Comparison of ENCODE assay signal across 7 cellular contexts in the genomic region with DNA sequence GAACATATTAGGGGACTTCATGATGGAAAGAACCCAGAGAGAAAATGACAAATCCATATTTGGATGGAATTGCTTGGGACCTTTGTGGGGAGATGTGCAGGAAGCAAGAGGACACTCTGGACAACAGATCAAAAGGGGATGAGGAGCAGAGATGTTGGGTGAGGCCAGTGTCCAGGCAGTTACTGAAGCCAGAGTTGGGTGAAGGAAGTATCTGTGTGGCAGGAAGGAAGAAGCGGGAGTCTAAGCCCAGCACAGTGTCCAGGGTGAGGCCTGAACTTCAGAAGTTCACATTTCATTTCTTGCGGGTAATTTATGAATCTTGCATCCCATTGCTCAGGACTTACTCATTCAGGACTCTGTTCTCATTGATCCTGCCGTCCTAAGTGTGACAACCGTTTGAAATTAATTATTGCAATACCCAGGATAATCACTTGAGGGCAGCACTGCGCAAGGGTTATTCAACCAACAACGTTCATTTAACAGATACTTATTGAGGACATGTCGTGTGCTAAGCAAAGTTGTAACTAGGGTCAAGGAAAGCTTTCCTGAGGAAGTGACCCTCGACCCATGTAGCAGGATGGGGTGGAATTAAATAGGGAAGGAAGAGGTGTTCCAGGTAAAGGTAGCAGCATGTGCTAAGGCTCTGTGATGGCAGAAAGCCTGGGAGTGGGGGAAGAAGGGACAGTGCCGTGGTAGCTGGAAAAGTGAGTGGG.
DNase-seq lines count a peak whose midpoint lies in the region; ATAC-seq and TF ChIP-seq lines count a peak whose summit lies in the region.

No MANE protein-coding gene starts in this region.

- intact Hi-C loops in activated CD8-positive, alpha-beta T cell treated with anti-CD3 and anti-CD28 coated beads for 36 hours (cut with micrococcal nuclease), result loop anchor here (2.0 to 10.0 kb wide), 4 partner anchors 65 to 488 kb away; no protein-coding TSS in a partner anchor

- H3K36me3 Mint-ChIP-seq in activated CD8-positive, alpha-beta T cell treated with anti-CD3 and anti-CD28 coated beads for 36 hours (ENCODE audit: low read depth), result peaks cover 5% of the 10 kb centered on the region
- peaks cover 3% of the 10 kb centered on the region for H3K36me3 Mint-ChIP-seq in endothelial cell (ENCODE audit: low read depth, unreplicated experiment)
- H3K36me3 Mint-ChIP-seq in nephron (ENCODE audit: low read depth), result peaks cover 8% of the 10 kb centered on the region

- peak overlapping the region; percentile 5 for H3K4me3 Mint-ChIP-seq in activated CD8-positive, alpha-beta T cell treated with anti-CD3 and anti-CD28 coated beads for 36 hours
- no peak overlapping the region for H3K4me3 Mint-ChIP-seq in endothelial cell (ENCODE audit: unreplicated experiment)
- H3K4me3 Mint-ChIP-seq in nephron, result no peak overlapping the region

- no peak overlapping the region for H3K27ac Mint-ChIP-seq in activated CD8-positive, alpha-beta T cell treated with anti-CD3 and anti-CD28 coated beads for 36 hours
- H3K27ac Mint-ChIP-seq in endothelial cell (ENCODE audit: unreplicated experiment) (peak overlapping the region; percentile 13), nephron (no peak overlapping the region)

- peaks cover 8% of the 10 kb centered on the region for H3K27me3 Mint-ChIP-seq in activated CD8-positive, alpha-beta T cell treated with anti-CD3 and anti-CD28 coated beads for 36 hours
- H3K27me3 Mint-ChIP-seq in endothelial cell (ENCODE audit: unreplicated experiment), result no peaks in the 10 kb centered on the region
- peaks cover 3% of the 10 kb centered on the region for H3K27me3 Mint-ChIP-seq in nephron (ENCODE audit: low read depth)

- TF ChIP-seq CTCF in GM10266 (IDR thresholded peaks at IDR 0.05; ENCODE audit: control insufficient read depth, insufficient read depth, low read depth, missing control alignments) (peak; percentile 74), endothelial cell (IDR thresholded peaks at IDR 0.05; ENCODE audit: unreplicated experiment) (peak; percentile 72), nephron (IDR thresholded peaks at IDR 0.05; ENCODE audit: unreplicated experiment in 3 of 3) (peak; percentile 36 to 37 (median 36))
- TF ChIP-seq CTCF in activated CD8-positive, alpha-beta T cell treated with anti-CD3 and anti-CD28 coated beads for 36 hours (IDR thresholded peaks at IDR 0.05), result peak; percentile 74

- POLR2A ChIA-PET in activated CD8-positive, alpha-beta T cell treated with anti-CD3 and anti-CD28 coated beads for 36 hours (lab: Charles Lee), result no interaction called here

- DNase-seq in GM10266 (ENCODE audit: extremely low spot score) (peak; percentile 65), NCI-H748 treated with DMSO at 0.1 percent for 48 hours (lab: John Stamatoyannopoulos, UW) (peak; percentile 44), endothelial cell (ENCODE audit: low spot score) (peak; percentile 82)
- peak; percentile 73 for DNase-seq in activated CD8-positive, alpha-beta T cell treated with anti-CD3 and anti-CD28 coated beads for 36 hours

- H3K9me3 Mint-ChIP-seq in activated CD8-positive, alpha-beta T cell treated with anti-CD3 and anti-CD28 coated beads for 36 hours, result peaks cover 2% of the 10 kb centered on the region
- H3K9me3 Mint-ChIP-seq in endothelial cell (ENCODE audit: unreplicated experiment) (no peaks in the 10 kb centered on the region), nephron (peaks cover 14% of the 10 kb centered on the region)

- peak; percentile 57 for ATAC-seq in HG02678 (IDR thresholded peaks at IDR 0.05; ENCODE audit: unreplicated experiment)
- ATAC-seq in activated CD8-positive, alpha-beta T cell treated with anti-CD3 and anti-CD28 coated beads for 36 hours, result peak; percentile 87
- no peak for ATAC-seq in GM18861 (IDR thresholded peaks at IDR 0.05; ENCODE audit: unreplicated experiment)

- CTCF ChIA-PET in activated CD8-positive, alpha-beta T cell treated with anti-CD3 and anti-CD28 coated beads for 36 hours (lab: Charles Lee), result interaction anchor here (0.5 to 3.4 kb wide), 50 partner anchors 9 to 730 kb away, joined by 3 to 35 read pairs (median 4); no protein-coding TSS in a partner anchor

- H3K4me1 Mint-ChIP-seq in activated CD8-positive, alpha-beta T cell treated with anti-CD3 and anti-CD28 coated beads for 36 hours (ENCODE audit: low read depth), result peaks cover 7% of the 10 kb centered on the region
- H3K4me1 Mint-ChIP-seq in endothelial cell (ENCODE audit: unreplicated experiment) (peaks cover 24% of the 10 kb centered on the region), nephron (no peaks in the 10 kb centered on the region)
